Comparison of ENCODE assay signal across 10 cellular contexts in genomic region chr1:117821782-117822447, GRCh38.
A peak's percentile ranks its signal among the peaks of the same experiment; 100 is the strongest.
DNase-seq lines count a peak whose midpoint lies in the region; ATAC-seq, FAIRE-seq and TF ChIP-seq lines count a peak whose summit lies in the region.
"Had no signal": no experiment of that assay in that cellular context is flagged by ENCODE, and none has a peak within 500 bp of the region (broad histone marks: within the 10 kb centered on the region; RNA-seq: fewer than 3 reads in every experiment).

No MANE protein-coding gene starts in this region.

- H2AFZ ChIP-seq in MM.1S (ENCODE audit: low read length) = no peak overlapping the region

- H3K27ac ChIP-seq in AG04450 (ENCODE audit: low read depth, low read length) = peak overlapping the region; percentile 99
- H3K27ac ChIP-seq in MM.1S (ENCODE audit: low read length) = no peak overlapping the region
- peak overlapping the region; percentile 32 for H3K27ac ChIP-seq in lower lobe of right lung

- no peaks in the 10 kb centered on the region for H4K20me1 ChIP-seq in MM.1S (ENCODE audit: insufficient read depth, low read length)

- ATAC-seq in lower lobe of right lung = peak; percentile 30 to 44
- no peak for ATAC-seq in HG03095 (IDR thresholded peaks at IDR 0.05; ENCODE audit: unreplicated experiment)
- no peak for ATAC-seq in HG03196 (IDR thresholded peaks at IDR 0.05; ENCODE audit: unreplicated experiment)
- ATAC-seq in HG03025 (IDR thresholded peaks at IDR 0.05; ENCODE audit: low FRiP score, unreplicated experiment) = no peak

- H3K27me3 ChIP-seq in AG04450 (ENCODE audit: control insufficient read depth, insufficient read depth, low read length) (no peaks in the 10 kb centered on the region), MM.1S (replicated peaks; ENCODE audit: insufficient read depth, low read length) (no peaks in the 10 kb centered on the region), bronchial epithelial cell (ENCODE audit: control insufficient read depth, insufficient read depth, low read length) (no peaks in the 10 kb centered on the region), lower lobe of right lung (ENCODE audit: low read depth) (no peaks in the 10 kb centered on the region)

- no peaks in the 10 kb centered on the region for H3F3A ChIP-seq in MM.1S (ENCODE audit: insufficient read depth, low read length)

- no peak for FAIRE-seq in bronchial epithelial cell (lab: Jason Lieb, UNC)

- peaks cover 4% of the 10 kb centered on the region; the same call in 1 of the 2 replicates for H3K9me3 ChIP-seq in AG04450 (ENCODE audit: control insufficient read depth, insufficient read depth, low read length)
- H3K9me3 ChIP-seq in MM.1S (replicated peaks; ENCODE audit: insufficient read depth, low read length) = no peaks in the 10 kb centered on the region
- no peaks in the 10 kb centered on the region for H3K9me3 ChIP-seq in lower lobe of right lung

- H3K4me2 ChIP-seq in MM.1S (ENCODE audit: low read depth, low read length) = no peak overlapping the region

- CTCF ChIA-PET in AG04450 (lab: Charles Lee) = interaction anchor here (1.1 kb wide), 2 partner anchors 12 to 309 kb away, joined by 4 read pairs; no protein-coding TSS in a partner anchor

- H3K4me1 ChIP-seq in MM.1S (ENCODE audit: low read length) (no peaks in the 10 kb centered on the region), lower lobe of right lung (peaks cover 26% of the 10 kb centered on the region)

- intact Hi-C loops in lower lobe of right lung (cut with DNase I) = no loop called here

- H3K36me3 ChIP-seq in MM.1S (replicated peaks; ENCODE audit: insufficient read depth, low read length) (no peaks in the 10 kb centered on the region), bronchial epithelial cell (ENCODE audit: control insufficient read depth, insufficient read depth, low read length) (no peaks in the 10 kb centered on the region), lower lobe of right lung (no peaks in the 10 kb centered on the region)

- DNase-seq in AG04450 (ENCODE audit: low read depth, low spot score) = peak; percentile 97
- peak; percentile 8 for DNase-seq in MM.1S
- DNase-seq in bronchial epithelial cell (ENCODE audit: low read depth) = peak; percentile 94
- DNase-seq in lower lobe of right lung = no peak
- no peak for DNase-seq in foreskin melanocyte
- DNase-seq: activated CD4-positive, alpha-beta T cell treated with anti-CD3 and anti-CD28 coated beads, Interleukin-2, amount 10 ng/mL, durations not matched to agents 7 days and 5 days; NCI-H1694 had no signal

- H3K9ac ChIP-seq in MM.1S (ENCODE audit: low read length) = no peak overlapping the region

- H3K9me2 ChIP-seq in MM.1S (replicated peaks; ENCODE audit: insufficient read depth, low read length) = no peaks in the 10 kb centered on the region

- H3K79me2 ChIP-seq in MM.1S (ENCODE audit: low read length) = no peaks in the 10 kb centered on the region

- H3K4me3 ChIP-seq in AG04450 (ENCODE audit: low read depth, low read length) (no peak overlapping the region), MM.1S (ENCODE audit: low read length) (no peak overlapping the region), bronchial epithelial cell (ENCODE audit: low read depth, low read length) (no peak overlapping the region), lower lobe of right lung (no peak overlapping the region)

- POLR2A ChIA-PET in AG04450 (lab: Yijun Ruan, JAX) = interaction anchor here (0.6 to 1.8 kb wide), 7 partner anchors 9 to 125 kb away, joined by 3 to 10 read pairs (median 4); no protein-coding TSS in a partner anchor

- no peak for TF ChIP-seq CTCF in AG04450 (IDR thresholded peaks at IDR 0.05; ENCODE audit: low read depth, low read length)
- TF ChIP-seq CTCF in MM.1S (IDR thresholded peaks at IDR 0.05; ENCODE audit: low read length) = no peak
- TF ChIP-seq CTCF in bronchial epithelial cell (IDR thresholded peaks at IDR 0.05; ENCODE audit: insufficient read depth, low read length, severe bottlenecking) = no peak
- no peak for TF ChIP-seq CTCF in lower lobe of right lung (IDR thresholded peaks at IDR 0.05)

Comparison
In these comparisons a context has a peak if more than half of its experiments do, and no peak if none do; other contexts are left out.
1. DNase-seq: peak in AG04450 (single experiment), MM.1S (single experiment) and bronchial epithelial cell (single experiment); none in lower lobe of right lung (single experiment) and foreskin melanocyte (single experiment).
2. ATAC-seq: peak in lower lobe of right lung (2 of 2); none in HG03095 (single experiment), HG03196 (single experiment) and HG03025 (single experiment).